ENCODE assay signal across 7 cellular contexts in the genomic region with DNA sequence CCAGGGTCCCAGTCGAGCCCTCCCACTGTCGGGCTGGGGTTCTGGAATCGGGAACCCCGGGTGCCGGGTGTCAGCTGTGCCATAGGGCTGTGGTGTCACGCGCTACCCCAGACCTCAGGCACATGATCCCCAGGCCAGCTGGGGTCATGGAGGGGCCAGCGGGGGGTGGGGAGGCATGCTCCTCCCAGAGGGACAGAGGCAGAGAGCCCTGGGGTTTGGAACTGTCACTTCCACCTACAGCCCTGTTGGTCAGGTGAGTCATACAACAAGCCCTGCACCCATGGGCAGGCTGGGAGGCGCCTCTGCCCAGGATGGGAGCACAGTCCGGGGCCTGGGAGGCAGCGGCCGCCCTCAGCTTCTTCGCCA.
DNase-seq lines count a peak whose midpoint lies in the region; ATAC-seq, FAIRE-seq and TF ChIP-seq lines count a peak whose summit lies in the region.

No MANE protein-coding gene starts in this region.

- H3K27ac ChIP-seq in HCT116 (ENCODE audit: low read depth, low read length) (peak overlapping the region; percentile 95), small intestine (ENCODE audit: low read depth in 1 of 2, low read length in 1 of 2) (no peak overlapping the region)

- H3K4me2 ChIP-seq in HCT116 (ENCODE audit: low read length), result peak overlapping the region; percentile 94

- POLR2A ChIA-PET in HCT116 (lab: Charles Lee), result interaction anchor here (0.6 to 1.2 kb wide), 2 partner anchors 48 to 85 kb away, joined by 3 read pairs; no protein-coding TSS in a partner anchor

- WGBS in small intestine, 3 donors, result 70 to 72% (median 72%) methylated on average over 13 of the region's 13 CpGs

- FAIRE-seq in small intestine (lab: Jason Lieb, UNC), result no peak

- H3K4me3 ChIP-seq in HCT116 (replicated peaks in 1 of 2; ENCODE audit: low read depth in 1 of 2, low read length in 2 of 2) (peak overlapping the region; percentile 44 to 53), fibroblast of pulmonary artery (replicated peaks; ENCODE audit: low read depth, low read length) (peak overlapping the region; percentile 5), small intestine (ENCODE audit: low read depth in 1 of 2, low read length in 2 of 2) (no peak overlapping the region)

- no TSS peak for BruUV-seq in HCT116 (replicated peaks; lab: Mats Ljungman, UMichigan)

- H3K9me3 ChIP-seq in HCT116 (ENCODE audit: control insufficient read depth in 1 of 2, insufficient read depth in 1 of 2, low read depth in 1 of 2, low read length in 2 of 2), result no peaks in the 10 kb centered on the region
- no peaks in the 10 kb centered on the region for H3K9me3 ChIP-seq in small intestine (ENCODE audit: control insufficient read depth, low read depth)

- no peak for TF ChIP-seq CTCF in HCT116 (IDR thresholded peaks at IDR 0.05 in 2 of 3, conservative IDR thresholded peaks at IDR 0.05 in 1 of 3; ENCODE audit: borderline replicate concordance in 1 of 3, insufficient read depth in 1 of 3, low read depth in 2 of 3, low read length in 2 of 3)
- TF ChIP-seq CTCF in fibroblast of pulmonary artery (IDR thresholded peaks at IDR 0.05; ENCODE audit: low read length, missing control alignments), result no peak

- H3K36me3 ChIP-seq in HCT116 (ENCODE audit: control insufficient read depth in 1 of 2, insufficient read depth in 2 of 2, low read length in 2 of 2) (peaks cover 0 to 24% of the 10 kb centered on the region in 2 experiments; a peak in 2 of 4 replicates), small intestine (ENCODE audit: control insufficient read depth in 2 of 2, insufficient read depth in 2 of 2, low read length in 2 of 2) (no peaks in the 10 kb centered on the region)

- ATAC-seq in HCT116, result peak; percentile 66

- RAD21 ChIA-PET in HCT116 (lab: Charles Lee; ENCODE audit: low non-redundant PET in 1 of 2, low total read pairs in 2 of 2, uncharacterized antibody in 2 of 2, unreplicated experiment in 2 of 2), result interaction anchor here (0.6 to 1.2 kb wide), 3 partner anchors 26 to 74 kb away, joined by 3 to 6 read pairs (median 3); no protein-coding TSS in a partner anchor

- no peak for TF ChIP-seq POLR2A in HCT116 (IDR thresholded peaks at IDR 0.05; ENCODE audit: borderline replicate concordance, extremely low read depth, insufficient read depth, insufficient read length)

- no peaks in the 10 kb centered on the region for H3K9me2 ChIP-seq in HCT116 (ENCODE audit: insufficient read depth)

- peaks cover 13% of the 10 kb centered on the region; the same call in 1 of the 2 replicates for H3K79me2 ChIP-seq in HCT116 (ENCODE audit: insufficient read depth, low read length)

- no peak for TF ChIP-seq RAD21 in HCT116 (IDR thresholded peaks at IDR 0.05; ENCODE audit: low read depth)

- no peaks in the 10 kb centered on the region for H4K20me1 ChIP-seq in HCT116 (ENCODE audit: insufficient read depth)

- no peak overlapping the region for H2AFZ ChIP-seq in HCT116 (ENCODE audit: low read depth, low read length, poor library complexity, severe bottlenecking)

- H3K27me3 ChIP-seq in HCT116 (ENCODE audit: insufficient read depth, low read length) (no peaks in the 10 kb centered on the region), small intestine (ENCODE audit: control insufficient read depth in 2 of 2, insufficient read depth in 2 of 2, low read length in 2 of 2) (peaks cover 0 to 2% of the 10 kb centered on the region in 2 donors)

- CTCF ChIA-PET in HCT116 (lab: Charles Lee), result interaction anchor here (1.0 to 3.5 kb wide), 7 partner anchors 17 to 374 kb away, joined by 3 to 34 read pairs (median 6); no protein-coding TSS in a partner anchor

- H3K9ac ChIP-seq in HCT116 (ENCODE audit: low read length), result peak overlapping the region; percentile 72

- DNase-seq in HCT116 (ENCODE audit: low read depth, low spot score), result peak; percentile 72
- peak; percentile 31 for DNase-seq in SKM-1 (lab: John Stamatoyannopoulos, UW; ENCODE audit: unreplicated experiment)
- no peak for DNase-seq in fibroblast of pulmonary artery (ENCODE audit: low read depth)
- peak; percentile 36 for DNase-seq in stimulated activated CD8-positive, alpha-beta memory T cell treated with anti-CD3 and anti-CD28 coated beads, Interleukin-4, amount 100 ng/mL, for 48 hours
- no peak for DNase-seq in NCI-H2171 treated with DMSO at 0.1 percent for 48 hours (lab: John Stamatoyannopoulos, UW)
- no peak for DNase-seq in NCI-H1436 treated with DMSO at 0.1 percent for 48 hours (lab: John Stamatoyannopoulos, UW)
- DNase-seq in small intestine, result no peak

- intact Hi-C loops in HCT116 (cut with micrococcal nuclease), result no loop called here

- peaks cover 61 to 78% of the 10 kb centered on the region in 2 experiments for H3K4me1 ChIP-seq in HCT116 (ENCODE audit: control insufficient read depth in 1 of 2, insufficient read depth in 2 of 2, low read length in 2 of 2)
- peaks cover 0 to 6% of the 10 kb centered on the region in 2 donors for H3K4me1 ChIP-seq in small intestine (ENCODE audit: control insufficient read depth in 2 of 2, insufficient read depth in 1 of 2, low read depth in 1 of 2, low read length in 1 of 2)

TF ChIP-seq in HCT116, 20 proteins besides CTCF, POLR2A, EP300 and RAD21:
- no peak for TF ChIP-seq JUND (IDR thresholded peaks at IDR 0.05)
- TF ChIP-seq, protein P1, sequence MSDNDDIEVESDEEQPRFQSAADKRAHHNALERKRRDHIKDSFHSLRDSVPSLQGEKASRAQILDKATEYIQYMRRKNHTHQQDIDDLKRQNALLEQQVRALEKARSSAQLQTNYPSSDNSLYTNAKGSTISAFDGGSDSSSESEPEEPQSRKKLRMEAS (IDR thresholded peaks at IDR 0.05), result no peak
- TF ChIP-seq, protein P2, sequence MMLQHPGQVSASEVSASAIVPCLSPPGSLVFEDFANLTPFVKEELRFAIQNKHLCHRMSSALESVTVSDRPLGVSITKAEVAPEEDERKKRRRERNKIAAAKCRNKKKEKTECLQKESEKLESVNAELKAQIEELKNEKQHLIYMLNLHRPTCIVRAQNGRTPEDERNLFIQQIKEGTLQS (IDR thresholded peaks at IDR 0.05), result no peak
- TF ChIP-seq EZH2phosphoT487 (IDR thresholded peaks at IDR 0.05; ENCODE audit: borderline replicate concordance), result no peak
- TF ChIP-seq ZFX (IDR thresholded peaks at IDR 0.05), result no peak
- TF ChIP-seq SP1 (IDR thresholded peaks at IDR 0.05; ENCODE audit: low read depth), result no peak
- TF ChIP-seq CEBPB (IDR thresholded peaks at IDR 0.05; ENCODE audit: low read depth), result no peak
- TF ChIP-seq YY1 (IDR thresholded peaks at IDR 0.05; ENCODE audit: extremely low read depth, insufficient replicate concordance, low read depth, low read length), result no peak
- TF ChIP-seq FOSL1 (IDR thresholded peaks at IDR 0.05; ENCODE audit: low read depth), result no peak
- TF ChIP-seq TCF7L2 (IDR thresholded peaks at IDR 0.05; ENCODE audit: borderline replicate concordance, extremely low read depth, insufficient read depth, insufficient read length), result no peak
- no peak for TF ChIP-seq CBX3 (IDR thresholded peaks at IDR 0.05; ENCODE audit: low read depth)
- TF ChIP-seq EZH2 (IDR thresholded peaks at IDR 0.05), result no peak
- TF ChIP-seq EGR1 (IDR thresholded peaks at IDR 0.05; ENCODE audit: low read depth), result no peak
- no peak for TF ChIP-seq ZNF274 (IDR thresholded peaks at IDR 0.05; ENCODE audit: low read depth, low read length)
- TF ChIP-seq, protein P3, sequence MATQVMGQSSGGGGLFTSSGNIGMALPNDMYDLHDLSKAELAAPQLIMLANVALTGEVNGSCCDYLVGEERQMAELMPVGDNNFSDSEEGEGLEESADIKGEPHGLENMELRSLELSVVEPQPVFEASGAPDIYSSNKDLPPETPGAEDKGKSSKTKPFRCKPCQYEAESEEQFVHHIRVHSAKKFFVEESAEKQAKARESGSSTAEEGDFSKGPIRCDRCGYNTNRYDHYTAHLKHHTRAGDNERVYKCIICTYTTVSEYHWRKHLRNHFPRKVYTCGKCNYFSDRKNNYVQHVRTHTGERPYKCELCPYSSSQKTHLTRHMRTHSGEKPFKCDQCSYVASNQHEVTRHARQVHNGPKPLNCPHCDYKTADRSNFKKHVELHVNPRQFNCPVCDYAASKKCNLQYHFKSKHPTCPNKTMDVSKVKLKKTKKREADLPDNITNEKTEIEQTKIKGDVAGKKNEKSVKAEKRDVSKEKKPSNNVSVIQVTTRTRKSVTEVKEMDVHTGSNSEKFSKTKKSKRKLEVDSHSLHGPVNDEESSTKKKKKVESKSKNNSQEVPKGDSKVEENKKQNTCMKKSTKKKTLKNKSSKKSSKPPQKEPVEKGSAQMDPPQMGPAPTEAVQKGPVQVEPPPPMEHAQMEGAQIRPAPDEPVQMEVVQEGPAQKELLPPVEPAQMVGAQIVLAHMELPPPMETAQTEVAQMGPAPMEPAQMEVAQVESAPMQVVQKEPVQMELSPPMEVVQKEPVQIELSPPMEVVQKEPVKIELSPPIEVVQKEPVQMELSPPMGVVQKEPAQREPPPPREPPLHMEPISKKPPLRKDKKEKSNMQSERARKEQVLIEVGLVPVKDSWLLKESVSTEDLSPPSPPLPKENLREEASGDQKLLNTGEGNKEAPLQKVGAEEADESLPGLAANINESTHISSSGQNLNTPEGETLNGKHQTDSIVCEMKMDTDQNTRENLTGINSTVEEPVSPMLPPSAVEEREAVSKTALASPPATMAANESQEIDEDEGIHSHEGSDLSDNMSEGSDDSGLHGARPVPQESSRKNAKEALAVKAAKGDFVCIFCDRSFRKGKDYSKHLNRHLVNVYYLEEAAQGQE (IDR thresholded peaks at IDR 0.05; ENCODE audit: low read depth), result no peak
- TF ChIP-seq ELF1 (IDR thresholded peaks at IDR 0.05; ENCODE audit: borderline replicate concordance, low read depth), result no peak

Comparison
In these comparisons a context has a peak if more than half of its experiments do, and no peak if none do; other contexts are left out.
1. DNase-seq: peak in HCT116 (single experiment), SKM-1 (single experiment) and stimulated activated CD8-positive, alpha-beta memory T cell treated with anti-CD3 and anti-CD28 coated beads, Interleukin-4, amount 100 ng/mL, for 48 hours (single experiment); none in fibroblast of pulmonary artery (single experiment), NCI-H2171 treated with DMSO at 0.1 percent for 48 hours (single experiment), NCI-H1436 treated with DMSO at 0.1 percent for 48 hours (single experiment) and small intestine (single experiment).
2. H3K4me3 ChIP-seq: peak in HCT116 (2 of 2) and fibroblast of pulmonary artery (single experiment); none in small intestine (0 of 2).